Comparison of ENCODE assay signal across 1 cellular context in the genomic region with DNA sequence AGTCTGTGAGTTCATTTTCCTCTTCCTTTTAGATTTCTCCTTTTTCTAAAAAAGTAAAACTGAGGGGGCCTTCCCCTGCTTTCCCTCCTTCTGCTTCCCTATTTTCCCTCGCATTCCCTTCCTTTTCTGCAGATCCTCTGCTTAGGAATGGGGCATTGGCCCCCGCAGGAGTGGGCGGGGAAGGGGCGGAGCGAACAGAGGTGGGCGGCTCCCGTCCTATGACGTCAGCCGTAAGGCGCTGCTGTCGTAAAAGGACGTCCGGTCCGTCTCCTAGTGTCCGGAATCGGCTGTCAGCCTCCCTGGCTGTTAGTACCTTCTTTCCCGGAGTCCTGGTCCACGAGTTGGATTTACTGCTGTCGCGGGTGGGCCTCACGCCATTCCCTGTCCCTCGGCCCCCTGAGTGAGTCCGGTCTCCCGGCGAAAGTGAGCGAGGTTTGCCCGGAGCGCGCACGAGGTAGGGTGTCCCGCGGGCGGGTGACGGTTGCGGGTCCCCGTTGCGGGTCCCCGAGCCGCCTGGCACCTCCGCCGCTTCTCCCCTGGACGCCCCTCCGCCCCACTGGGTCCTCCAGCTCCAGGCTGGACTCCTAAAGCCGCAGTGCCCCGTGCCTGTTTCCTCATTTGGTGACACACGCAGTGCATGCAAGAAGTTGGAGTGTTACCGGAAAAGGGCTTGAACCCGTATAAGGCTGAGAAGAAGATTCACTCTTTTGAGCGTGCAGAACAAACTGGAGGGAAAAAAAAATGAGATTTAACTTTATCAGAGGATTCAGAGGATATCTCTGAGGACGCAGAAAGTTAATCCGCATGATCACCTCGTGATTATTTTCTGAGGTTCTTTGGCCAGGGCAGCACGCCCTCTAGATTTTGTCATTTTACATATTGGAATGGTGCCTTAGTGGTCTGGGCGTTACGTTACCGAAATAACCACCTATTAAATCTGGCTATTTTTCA.
TF ChIP-seq lines count a peak whose summit lies in the region.

Gene ZNF330, plus strand, starts transcription at position 241 of the 951 bp plus-strand sequence. CDS start 1,477 bp downstream, outside the sequence.

TF ChIP-seq in liver, 16 proteins besides CTCF, POLR2A, EP300 and RAD21 (continued from another document):
- no peak for TF ChIP-seq ZBTB33 (IDR thresholded peaks at IDR 0.05)
